In genomic region chr1:17028662-17029188, GRCh38 we compare ENCODE assay signal across 15 cellular contexts. TPM values are rescaled to one million over a fixed set of nuclear protein-coding genes. Genes with fewer than 3 reads are reported as not detected.
A peak's percentile ranks its signal among the peaks of the same experiment; 100 is the strongest.
DNase-seq lines count a peak whose midpoint lies in the region; ATAC-seq and TF ChIP-seq lines count a peak whose summit lies in the region.
"Had no signal": no experiment of that assay in that cellular context is flagged by ENCODE, and none has a peak within 500 bp of the region (broad histone marks: within the 10 kb centered on the region; RNA-seq: fewer than 3 reads in every experiment).

No MANE protein-coding gene starts in this region.

- no peak for TF ChIP-seq CTCF in endothelial cell (IDR thresholded peaks at IDR 0.05; ENCODE audit: unreplicated experiment)
- TF ChIP-seq CTCF in sigmoid colon (IDR thresholded peaks at IDR 0.05), result no peak

- WGBS in sigmoid colon, 2 donors, result 83 to 87% methylated on average over 5 of the region's 5 CpGs

- POLR2A ChIA-PET in activated CD4-positive, alpha-beta T cell treated with anti-CD3 and anti-CD28 coated beads for 36 hours (lab: Charles Lee), result no interaction called here

- H3K9me3 ChIP-seq in sigmoid colon, result no peaks in the 10 kb centered on the region

- peaks cover 14 to 95% (median 59%) of the 10 kb centered on the region in 4 donors for H3K36me3 ChIP-seq in sigmoid colon

- CTCF ChIA-PET in activated CD4-positive, alpha-beta T cell treated with anti-CD3 and anti-CD28 coated beads for 36 hours (lab: Charles Lee), result interaction anchor here (0.9 kb wide), 1 partner anchor 16 kb away, joined by 3 read pairs; no protein-coding TSS in a partner anchor

- H3K36me3 Mint-ChIP-seq in endothelial cell (ENCODE audit: low read depth, unreplicated experiment), result peaks cover 24% of the 10 kb centered on the region
- peaks cover 35% of the 10 kb centered on the region for H3K36me3 Mint-ChIP-seq in activated CD4-positive, alpha-beta T cell treated with anti-CD3 and anti-CD28 coated beads for 36 hours (ENCODE audit: low read depth)

- H3K27me3 ChIP-seq in sigmoid colon, result no peaks in the 10 kb centered on the region

- intact Hi-C loops in sigmoid colon (cut with DNase I), result no loop called here
- intact Hi-C loops in activated CD4-positive, alpha-beta T cell treated with anti-CD3 and anti-CD28 coated beads for 36 hours (cut with DNase I, micrococcal nuclease), result no loop called here

- DNase-seq in AG20443 (ENCODE audit: low spot score) (peak; percentile 27), MV-4-11 (lab: John Stamatoyannopoulos, UW) (peak; percentile 40), endothelial cell (ENCODE audit: low spot score) (no peak), sigmoid colon (peak; percentile 40), NCI-H2029 (lab: John Stamatoyannopoulos, UW) (no peak), nucleus accumbens (lab: John Stamatoyannopoulos, UW) (no peak)
- no peak for DNase-seq in activated CD4-positive, alpha-beta T cell treated with anti-CD3 and anti-CD28 coated beads for 36 hours
- DNase-seq: ACHN; CD8-positive, alpha-beta T cell; DND-41; GDM1; NCI-H1694 treated with DMSO at 0.1 percent for 48 hours; NCI-H82 had no signal

- no peak for TF ChIP-seq POLR2A in sigmoid colon (IDR thresholded peaks at IDR 0.05)

- no peak for ATAC-seq in activated CD4-positive, alpha-beta T cell treated with anti-CD3 and anti-CD28 coated beads for 36 hours
- ATAC-seq: CD8-positive, alpha-beta T cell; GM23338 had no signal

- H3K9me3 Mint-ChIP-seq in endothelial cell (ENCODE audit: unreplicated experiment), result no peaks in the 10 kb centered on the region
- no peaks in the 10 kb centered on the region for H3K9me3 Mint-ChIP-seq in activated CD4-positive, alpha-beta T cell treated with anti-CD3 and anti-CD28 coated beads for 36 hours (ENCODE audit: low read depth)
- H3K9me3 Mint-ChIP-seq: CD8-positive, alpha-beta T cell; GM23338 had no signal

- no peak overlapping the region for H3K27ac Mint-ChIP-seq in endothelial cell (ENCODE audit: unreplicated experiment)
- no peak overlapping the region for H3K27ac Mint-ChIP-seq in activated CD4-positive, alpha-beta T cell treated with anti-CD3 and anti-CD28 coated beads for 36 hours
- H3K27ac Mint-ChIP-seq: CD8-positive, alpha-beta T cell; GM23338 had no signal

- peak overlapping the region; percentile 1 for H3K4me3 Mint-ChIP-seq in endothelial cell (ENCODE audit: unreplicated experiment)
- H3K4me3 Mint-ChIP-seq in activated CD4-positive, alpha-beta T cell treated with anti-CD3 and anti-CD28 coated beads for 36 hours, result no peak overlapping the region
- H3K4me3 Mint-ChIP-seq: CD8-positive, alpha-beta T cell; GM23338 had no signal

- TF ChIP-seq EP300 in sigmoid colon (IDR thresholded peaks at IDR 0.05), result no peak

- no peak overlapping the region for H3K4me3 ChIP-seq in sigmoid colon
- H3K4me3 ChIP-seq: GM23338 had no signal

- no peaks in the 10 kb centered on the region for H3K27me3 Mint-ChIP-seq in endothelial cell (ENCODE audit: unreplicated experiment)
- H3K27me3 Mint-ChIP-seq in activated CD4-positive, alpha-beta T cell treated with anti-CD3 and anti-CD28 coated beads for 36 hours, result no peaks in the 10 kb centered on the region

- H3K4me1 ChIP-seq in sigmoid colon, result peaks cover 0 to 11% (median 0%) of the 10 kb centered on the region in 4 donors

- no peak overlapping the region for H3K27ac ChIP-seq in sigmoid colon
- H3K27ac ChIP-seq: HL-60 had no signal

- H3K4me1 Mint-ChIP-seq in endothelial cell (ENCODE audit: unreplicated experiment), result no peaks in the 10 kb centered on the region
- no peaks in the 10 kb centered on the region for H3K4me1 Mint-ChIP-seq in activated CD4-positive, alpha-beta T cell treated with anti-CD3 and anti-CD28 coated beads for 36 hours
- H3K4me1 Mint-ChIP-seq: GM23338 had no signal

RNA-seq across cellular contexts. Expression of gene ATP13A2, which starts 17.0 kb away (rescaled TPM):
- total RNA-seq in endothelial cell (ENCODE audit: unreplicated experiment) (55.6 TPM), sigmoid colon (10 to 100 TPM in 3 of 4 donors, 1 to 10 TPM in 1; 8.7 to 23.8 (median 15.7) TPM)
- polyA plus RNA-seq in sigmoid colon, result 10 to 100 TPM in 1 of 3 donors, 1 to 10 TPM in 2; 6.6 to 47.2 (median 8.1) TPM
- 10 to 100 TPM; 30.7 to 32.0 TPM for total RNA-seq in activated CD4-positive, alpha-beta T cell treated with anti-CD3 and anti-CD28 coated beads for 36 hours

RNA-seq across cellular contexts. Expression of gene SDHB, which starts 25.1 kb away (rescaled TPM):
- total RNA-seq in endothelial cell (ENCODE audit: unreplicated experiment) (44.9 TPM), sigmoid colon (100 to 1,000 TPM; 109 to 228 (median 141) TPM)
- polyA plus RNA-seq in sigmoid colon, result 100 to 1,000 TPM; 173 to 398 (median 274) TPM
- total RNA-seq in activated CD4-positive, alpha-beta T cell treated with anti-CD3 and anti-CD28 coated beads for 36 hours, result 100 to 1,000 TPM; 132 to 149 TPM

RNA-seq across cellular contexts. Expression of gene MFAP2, which starts 48.3 kb away (rescaled TPM):
- total RNA-seq in endothelial cell (ENCODE audit: unreplicated experiment), result 154 TPM
- total RNA-seq in sigmoid colon, result 10 to 100 TPM in 3 of 4 donors, 1 to 10 TPM in 1; 7.1 to 26.6 (median 14.1) TPM
- polyA plus RNA-seq in sigmoid colon, result 1 to 10 TPM in 2 of 3 donors, not detected in 1; 3.6 to 7.4 TPM
- not detected for total RNA-seq in activated CD4-positive, alpha-beta T cell treated with anti-CD3 and anti-CD28 coated beads for 36 hours
- total RNA-seq: CD8-positive, alpha-beta T cell had no signal

Comparison
In these comparisons a context has a peak if more than half of its experiments do, and no peak if none do; other contexts are left out.
1. DNase-seq: peak in AG20443 (single experiment), MV-4-11 (single experiment) and sigmoid colon (single experiment); none in endothelial cell (single experiment), activated CD4-positive, alpha-beta T cell treated with anti-CD3 and anti-CD28 coated beads for 36 hours (single experiment), NCI-H2029 (single experiment) and nucleus accumbens (0 of 56).
2. RNA of gene MFAP2, which starts 48.3 kb away (total RNA-seq): 154 TPM in endothelial cell (single experiment) and 7.1 to 26.6 TPM in sigmoid colon; not detected in activated CD4-positive, alpha-beta T cell treated with anti-CD3 and anti-CD28 coated beads for 36 hours; every median in the first group is over 4 times any median in the second.